8 cellular contexts compared by ENCODE assay signal in genomic region chr1:111755321-111756123, GRCh38. TPM values are rescaled to one million over a fixed set of nuclear protein-coding genes. Genes with fewer than 3 reads are reported as not detected.
DNase-seq lines count a peak whose midpoint lies in the region; ATAC-seq and TF ChIP-seq lines count a peak whose summit lies in the region.

DDX20 (plus strand) TSS chr1:111755901; CDS start chr1:111755925, 24 bp downstream.

- CTCF ChIA-PET in CD4-positive, alpha-beta T cell (lab: Charles Lee), result interaction anchor here (0.6 to 3.9 kb wide), 10 partner anchors 8 to 273 kb away, joined by 3 to 27 read pairs (median 5); partner anchors contain the start of gene INKA2

- peak; percentile 89 for TF ChIP-seq CTCF in CD4-positive, alpha-beta T cell (IDR thresholded peaks at IDR 0.05)
- peak in 1 of 3 donors; percentile 90 for TF ChIP-seq CTCF in lower leg skin (IDR thresholded peaks at IDR 0.05)

- no peak for TF ChIP-seq POLR2A in lower leg skin (IDR thresholded peaks at IDR 0.05)

- H3K9me3 ChIP-seq in CD4-positive, alpha-beta T cell (ENCODE audit: control insufficient read depth, low read length), result no peaks in the 10 kb centered on the region

- peak within 1 kb of the TSS; percentile 96 for H3K4me3 ChIP-seq in lower leg skin (ENCODE audit: low read depth, poor library complexity, severe bottlenecking)

- no peaks in the 10 kb centered on the region for H3K27me3 Mint-ChIP-seq in CD4-positive, alpha-beta T cell

- peak within 1 kb of the TSS; percentile 89 for H3K27ac ChIP-seq in CD4-positive, alpha-beta T cell (ENCODE audit: low read depth, low read length)

- no peaks in the 10 kb centered on the region for H3K27me3 ChIP-seq in CD4-positive, alpha-beta T cell (ENCODE audit: control insufficient read depth, insufficient read depth, low read length)

- peak; percentile 87 to 94 (median 91) for DNase-seq in CD4-positive, alpha-beta T cell
- DNase-seq in NCI-H774 (lab: John Stamatoyannopoulos, UW) (peak; percentile 90), dermis microvascular lymphatic vessel endothelial cell (ENCODE audit: low read depth in 2 of 2) (peak; percentile 90 to 96), lower leg skin (ENCODE audit: low spot score in 2 of 2) (peak; percentile 90 to 99)
- peak; percentile 91 to 94 for DNase-seq in activated CD4-positive, alpha-beta T cell treated with anti-CD3 and anti-CD28 coated beads, Interleukin-2, amount 50 U/mL, for 48 hours
- DNase-seq in stimulated activated CD4-positive, alpha-beta T cell treated with anti-CD3 and anti-CD28 coated beads, Interleukin-4, amount 100 ng/mL, for 48 hours (ENCODE audit: low read depth in 2 of 2), result peak; percentile 89

- ATAC-seq in CD4-positive, alpha-beta T cell (ENCODE audit: poor library complexity), result peak; percentile 85
- ATAC-seq in GM19397 (IDR thresholded peaks at IDR 0.05; ENCODE audit: unreplicated experiment) (peak; percentile 92), HG03571 (IDR thresholded peaks at IDR 0.05; ENCODE audit: unreplicated experiment) (peak; percentile 84)

- peaks cover 50% of the 10 kb centered on the region for H3K36me3 Mint-ChIP-seq in CD4-positive, alpha-beta T cell (ENCODE audit: low read depth)

- peak within 1 kb of the TSS; percentile 96 for H3K27ac Mint-ChIP-seq in CD4-positive, alpha-beta T cell

- H3K4me1 Mint-ChIP-seq in CD4-positive, alpha-beta T cell (ENCODE audit: low read depth), result peaks cover 45% of the 10 kb centered on the region

- no peaks in the 10 kb centered on the region for H3K9me3 Mint-ChIP-seq in CD4-positive, alpha-beta T cell

- POLR2A ChIA-PET in CD4-positive, alpha-beta T cell (lab: Charles Lee), result interaction anchor here (0.6 to 2.4 kb wide), 21 partner anchors 11 to 791 kb away, joined by 3 to 21 read pairs (median 5); partner anchors contain the start of genes INKA2 and WDR77

- peak within 1 kb of the TSS; percentile 89 for H3K4me3 Mint-ChIP-seq in CD4-positive, alpha-beta T cell

- intact Hi-C loops in CD4-positive, alpha-beta T cell (cut with DNase I, micrococcal nuclease), result loop anchor here (1.0 to 5.0 kb wide), 8 partner anchors 15 to 617 kb away; partner anchors contain the start of genes ATP5PB (in 2 of the 2) and WDR77 (in 2 of the 2)
- intact Hi-C loops in lower leg skin (cut with DNase I; ENCODE audit: low total_unique reads), result no loop called here

- WGBS in lower leg skin, 2 donors, result 0% methylated on average over 60 to 67 of the region's 67 CpGs

RNA-seq across cellular contexts. Expression of gene DDX20, which starts in this region (rescaled TPM):
- total RNA-seq in CD4-positive, alpha-beta T cell, result 10 to 100 TPM; 27.2 to 27.4 TPM
- total RNA-seq in dermis microvascular lymphatic vessel endothelial cell (12.5 and 18.1 TPM in 2 replicates), lower leg skin (10 to 100 TPM; 11.9 to 21.5 (median 16.2) TPM)

Comparison
In these comparisons a context has a peak if more than half of its experiments do, and no peak if none do; other contexts are left out.
1. Peak in every context shown above with its lines: DNase-seq, ATAC-seq, H3K4me3 ChIP-seq and H3K27ac ChIP-seq.